8 cellular contexts compared by ENCODE assay signal in the genomic region with DNA sequence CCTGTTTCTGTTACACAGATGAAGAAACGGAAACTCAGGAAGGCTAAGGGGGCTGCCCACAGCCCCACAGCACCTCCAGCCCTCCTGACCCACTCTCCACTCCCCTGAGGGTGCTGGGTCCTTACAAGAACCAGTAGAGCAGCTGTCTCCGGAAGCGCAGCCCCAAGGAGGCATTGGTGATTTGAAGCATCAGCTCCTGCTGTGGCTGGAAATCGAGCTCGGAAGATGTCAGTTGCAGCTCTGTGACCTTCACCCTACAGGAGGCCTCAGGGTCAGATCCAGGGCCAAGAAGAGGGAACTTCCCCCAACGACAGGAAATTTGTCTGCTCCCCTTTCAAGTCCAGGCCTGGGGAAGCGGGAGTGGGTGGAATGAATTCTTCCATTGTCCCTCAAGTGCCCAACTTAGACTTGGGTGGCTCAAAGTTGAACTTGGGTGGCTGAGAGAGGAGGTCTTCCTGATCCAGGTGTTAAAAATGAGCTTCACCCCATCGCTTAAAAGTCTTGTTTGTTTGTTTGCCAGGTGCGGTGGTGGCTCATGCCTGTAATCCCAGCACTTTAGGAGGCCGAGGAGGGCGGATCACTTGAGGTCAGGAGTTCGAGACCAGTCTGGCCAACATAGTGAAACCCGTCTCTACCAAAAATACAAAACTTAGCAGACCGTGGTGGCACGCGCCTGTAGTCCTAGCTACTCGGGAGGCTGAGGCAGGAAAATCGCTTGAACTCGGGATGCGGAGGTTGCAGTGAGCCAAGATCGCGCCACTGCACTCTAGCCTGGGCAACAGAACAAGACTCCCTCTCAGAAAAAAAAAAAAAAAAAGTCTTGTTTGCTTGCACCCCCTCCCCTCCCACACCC. TPM values are rescaled to one million over a fixed set of nuclear protein-coding genes. Genes with fewer than 3 reads are reported as not detected.
DNase-seq lines count a peak whose midpoint lies in the region; ATAC-seq, FAIRE-seq and TF ChIP-seq lines count a peak whose summit lies in the region.

No MANE protein-coding gene starts in this region.

- DNase-seq in H1 (ENCODE audit: low read depth in 1 of 2, low spot score in 2 of 2): no peak
- DNase-seq in progenitor cell of endocrine pancreas (ENCODE audit: low spot score, unreplicated experiment): no peak
- DNase-seq in GM03348 (ENCODE audit: low spot score): no peak
- no peak for DNase-seq in NCI-H524 (lab: John Stamatoyannopoulos, UW)

- H3K9me3 ChIP-seq in OCI-LY3 (ENCODE audit: insufficient read depth, low read length): no peaks in the 10 kb centered on the region
- H3K9me3 ChIP-seq in H1 (ENCODE audit: insufficient read depth in 2 of 2, low read depth in 1 of 2, low read length in 1 of 2): no peaks in the 10 kb centered on the region

- H3K4me3 Mint-ChIP-seq in progenitor cell of endocrine pancreas (ENCODE audit: low read depth): peak overlapping the region; percentile 71

- no peaks in the 10 kb centered on the region; the same call in 1 of the 2 replicates for H3K79me2 ChIP-seq in OCI-LY3 (ENCODE audit: low read length)
- 0 out of 4 replicates have a peak, but pooled peaks cover 0 to 3% of the 10 kb centered on the region in 2 experiments for H3K79me2 ChIP-seq in H1 (ENCODE audit: control insufficient read depth in 1 of 2, insufficient read depth in 2 of 2, low read length in 2 of 2)

- H3K36me3 ChIP-seq in OCI-LY3 (replicated peaks; ENCODE audit: low read depth, low read length) (no peaks in the 10 kb centered on the region), H1 (ENCODE audit: control insufficient read depth in 2 of 4, insufficient read depth in 4 of 4, low read length in 3 of 4) (peaks cover 6 to 34% (median 26%) of the 10 kb centered on the region in 4 experiments; a peak in 7 of 8 replicates)

- no peak overlapping the region for H2BK120ac ChIP-seq in H1 (replicated peaks; ENCODE audit: low read depth, low read length)

- H3K4me3 ChIP-seq in GM08714 (ENCODE audit: low read length) (peak overlapping the region; percentile 13; the same call in 1 of the 2 replicates), OCI-LY3 (ENCODE audit: low read length) (peak overlapping the region; percentile 73), H1 (ENCODE audit: extremely low read depth in 1 of 4, insufficient read depth in 2 of 4, low read depth in 3 of 4, low read length in 4 of 4) (peak overlapping the region in 3 of 4 experiments; percentile 23 to 39 (median 26); a peak in 5 of 8 replicates)

- H3K23ac ChIP-seq in H1 (ENCODE audit: insufficient read length): no peak overlapping the region

- H3K27me3 ChIP-seq in OCI-LY3 (ENCODE audit: low read depth, low read length): no peaks in the 10 kb centered on the region
- no peaks in the 10 kb centered on the region for H3K27me3 ChIP-seq in H1 (replicated peaks in 1 of 4; ENCODE audit: control insufficient read depth in 3 of 4, extremely low read depth in 1 of 4, insufficient read depth in 3 of 4, low read length in 3 of 4)

- H4K5ac ChIP-seq in H1 (ENCODE audit: insufficient read length, low read depth, low read length): no peak overlapping the region

- no peak overlapping the region for H2AFZ ChIP-seq in OCI-LY3 (ENCODE audit: low read depth, low read length)
- no peak overlapping the region for H2AFZ ChIP-seq in H1 (ENCODE audit: low read length)

- no peaks in the 10 kb centered on the region for H3K9me3 Mint-ChIP-seq in progenitor cell of endocrine pancreas (ENCODE audit: low read depth)

- no peak overlapping the region for H4K8ac ChIP-seq in H1 (ENCODE audit: extremely low read depth, insufficient read depth, low read length)

- no peak overlapping the region for H4K91ac ChIP-seq in H1 (replicated peaks; ENCODE audit: insufficient read length, low read length)

- no peaks in the 10 kb centered on the region; the same call in 1 of the 2 replicates for H3K79me1 ChIP-seq in H1 (ENCODE audit: low read depth, low read length)

- CTCF ChIA-PET in H1 (lab: Charles Lee; ENCODE audit: partially characterized antibody): interaction anchor here (0.6 to 2.6 kb wide), 11 partner anchors 10 to 96 kb away, joined by 3 to 12 read pairs (median 4); a partner anchor contains a TSS

- no peak for FAIRE-seq in H1 (lab: Jason Lieb, UNC)

- WGBS in H1 (ENCODE audit: extremely low coverage in 1 of 2, insufficient coverage in 1 of 2, insufficient read length in 1 of 2, insufficient replicate concordance in 2 of 2, low coverage in 1 of 2, low lambda C conversion rate in 2 of 2, missing lambda C conversion rate in 1 of 2), 2 experiments: 90% methylated on average over 21 of the region's 22 CpGs; no CpG with 5 or more reads in 1 of the 2 experiments

- no peak for ATAC-seq in GM18861 (IDR thresholded peaks at IDR 0.05; ENCODE audit: unreplicated experiment)
- no peak for ATAC-seq in HG03139 (IDR thresholded peaks at IDR 0.05; ENCODE audit: unreplicated experiment)

- POLR2A ChIA-PET in H1 (lab: Charles Lee; ENCODE audit: partially characterized antibody): interaction anchor here (0.6 to 9.2 kb wide), 13 partner anchors 8 to 97 kb away, joined by 3 to 172 read pairs (median 7); a partner anchor contains a TSS

- peaks cover 11% of the 10 kb centered on the region; the same call in 1 of the 2 replicates for H3K23me2 ChIP-seq in H1 (ENCODE audit: low read depth, low read length)

- H2BK20ac ChIP-seq in H1 (ENCODE audit: low read length): no peak overlapping the region

- H3K36me3 Mint-ChIP-seq in progenitor cell of endocrine pancreas (ENCODE audit: insufficient read depth): peaks cover 7% of the 10 kb centered on the region

- no peaks in the 10 kb centered on the region for H4K20me1 ChIP-seq in OCI-LY3 (ENCODE audit: insufficient read depth, low read length)
- peaks cover 2 to 12% of the 10 kb centered on the region in 2 experiments for H4K20me1 ChIP-seq in H1 (replicated peaks in 1 of 2; ENCODE audit: control insufficient read depth in 1 of 2, insufficient read depth in 2 of 2, low read length in 2 of 2)

- H3K14ac ChIP-seq in H1 (ENCODE audit: insufficient read length): no peak overlapping the region

- TF ChIP-seq EP300 in H1 (IDR thresholded peaks at IDR 0.05; ENCODE audit: borderline replicate concordance in 1 of 2, low read depth in 2 of 2, low read length in 2 of 2): no peak

- H3K9ac ChIP-seq in OCI-LY3 (ENCODE audit: low read length) (no peak overlapping the region), H1 (replicated peaks in 1 of 4; ENCODE audit: extremely low read depth in 1 of 4, low read depth in 3 of 4, low read length in 3 of 4) (no peak overlapping the region)

- no peak overlapping the region for H3K18ac ChIP-seq in H1 (ENCODE audit: extremely low read depth, low read length)

- no peak overlapping the region for H2BK5ac ChIP-seq in H1 (ENCODE audit: low read depth, low read length)

- H2AK5ac ChIP-seq in H1 (ENCODE audit: low read depth, low read length): no peak overlapping the region

- H3K27ac Mint-ChIP-seq in progenitor cell of endocrine pancreas: peak overlapping the region; percentile 46

- no peak overlapping the region for H2BK15ac ChIP-seq in H1 (ENCODE audit: low read length)

- no peak overlapping the region for H2BK12ac ChIP-seq in H1 (ENCODE audit: low read depth, low read length)

- TF ChIP-seq RAD21 in H1 (IDR thresholded peaks at IDR 0.05 in 1 of 2, conservative IDR thresholded peaks at IDR 0.05 in 1 of 2; ENCODE audit: low read depth in 2 of 2, low read length in 2 of 2): no peak

- peaks cover 3% of the 10 kb centered on the region for H3K27me3 Mint-ChIP-seq in progenitor cell of endocrine pancreas

- H3K27ac ChIP-seq in OCI-LY3 (ENCODE audit: low read length) (no peak overlapping the region), H1 (ENCODE audit: low read depth, low read length) (no peak overlapping the region)

- no peak for TF ChIP-seq CTCF in OCI-LY3 (IDR thresholded peaks at IDR 0.05; ENCODE audit: low read depth, low read length)
- TF ChIP-seq CTCF in H1 (IDR thresholded peaks at IDR 0.05; ENCODE audit: control extremely low read depth in 1 of 3, insufficient read depth in 1 of 3, low read depth in 1 of 3, low read length in 3 of 3): no peak
- no peak for TF ChIP-seq CTCF in progenitor cell of endocrine pancreas (IDR thresholded peaks at IDR 0.05; ENCODE audit: unreplicated experiment)

- H3K4me1 ChIP-seq in OCI-LY3 (ENCODE audit: low read length) (peaks cover 40% of the 10 kb centered on the region), H1 (replicated peaks in 1 of 4; ENCODE audit: control insufficient read depth in 3 of 4, insufficient read depth in 4 of 4, low read length in 3 of 4) (peaks cover 0 to 2% (median 0%) of the 10 kb centered on the region in 4 experiments; a peak in 3 of 7 replicates)

- TF ChIP-seq POLR2A in H1 (IDR thresholded peaks at IDR 0.05; ENCODE audit: control extremely low read depth in 1 of 2, low read depth in 2 of 2, low read length in 2 of 2): no peak

- H3K56ac ChIP-seq in H1 (replicated peaks; ENCODE audit: insufficient read length, low read depth, low read length): no peak overlapping the region

- peak overlapping the region; percentile 92 for H3K4me2 ChIP-seq in OCI-LY3 (ENCODE audit: low read length)
- peak overlapping the region; percentile 28 to 90; a peak in 3 of 4 replicates for H3K4me2 ChIP-seq in H1 (ENCODE audit: insufficient read depth in 1 of 2, low read depth in 2 of 2, low read length in 2 of 2)

- H3K4me1 Mint-ChIP-seq in progenitor cell of endocrine pancreas (ENCODE audit: low read depth): peaks cover 2% of the 10 kb centered on the region

- H3K4ac ChIP-seq in H1 (replicated peaks; ENCODE audit: insufficient read length, low read depth, low read length): no peak overlapping the region

RNA-seq across cellular contexts. Expression of a gene that starts 1.9 kb away (rescaled TPM):
- total RNA-seq in H1 (2021; fragmentation: NEBNext Ultra II Directional; extraction: Animal tissue kit (Norgen Biotek cat#: 25700)): 120 TPM in 2 replicates
- 194 and 268 TPM in 2 replicates for polyA plus RNA-seq in H1 (2011; rRNA removed)
- 129 TPM for polyA plus RNA-seq in H1 (2011; cell fraction: cytosol; rRNA removed)
- 198 TPM for polyA plus RNA-seq in H1 (2011; cell fraction: nucleus; rRNA removed)
- polyA plus RNA-seq in H1 (2012, experiment 1 of 2): 117 to 175 TPM (median 169 TPM) in 4 replicates
- 196 TPM for polyA plus RNA-seq in H1 (2012, experiment 2 of 2)
- 240 TPM for polyA plus RNA-seq in H1 (2013, experiment 1 of 2)
- 233 TPM for polyA plus RNA-seq in H1 (2013, experiment 2 of 2)
- polyA minus RNA-seq in H1 (2011; rRNA and poly(A)+ RNA removed): 77.0 and 101 TPM in 2 replicates
- polyA minus RNA-seq in H1 (2011; cell fraction: cytosol; rRNA and poly(A)+ RNA removed): 101 TPM
- polyA minus RNA-seq in H1 (2011; cell fraction: nucleus; rRNA and poly(A)+ RNA removed): 53.7 TPM
- total RNA-seq in progenitor cell of endocrine pancreas: 28.6 and 29.6 TPM in 2 replicates

RNA-seq across cellular contexts. Expression of a gene that starts 18.9 kb away (rescaled TPM):
- 49.7 and 52.5 TPM in 2 replicates for total RNA-seq in H1 (2021; fragmentation: NEBNext Ultra II Directional; extraction: Animal tissue kit (Norgen Biotek cat#: 25700))
- 74.0 and 81.4 TPM in 2 replicates for polyA plus RNA-seq in H1 (2011; rRNA removed)
- 60.7 TPM for polyA plus RNA-seq in H1 (2011; cell fraction: cytosol; rRNA removed)
- polyA plus RNA-seq in H1 (2011; cell fraction: nucleus; rRNA removed): 171 TPM
- polyA plus RNA-seq in H1 (2012, experiment 1 of 2): 44.5 to 61.8 TPM (median 58.5 TPM) in 4 replicates
- 64.3 TPM for polyA plus RNA-seq in H1 (2012, experiment 2 of 2)
- polyA plus RNA-seq in H1 (2013, experiment 1 of 2): 66.7 TPM
- polyA plus RNA-seq in H1 (2013, experiment 2 of 2): 68.1 TPM
- polyA minus RNA-seq in H1 (2011; rRNA and poly(A)+ RNA removed): 97.7 and 111 TPM in 2 replicates
- polyA minus RNA-seq in H1 (2011; cell fraction: cytosol; rRNA and poly(A)+ RNA removed): 39.0 TPM
- polyA minus RNA-seq in H1 (2011; cell fraction: nucleus; rRNA and poly(A)+ RNA removed): 131 TPM
- 91.3 and 92.1 TPM in 2 replicates for total RNA-seq in progenitor cell of endocrine pancreas

RNA-seq across cellular contexts. Expression of a gene that starts 19.0 kb away (rescaled TPM):
- total RNA-seq in H1 (2021; fragmentation: NEBNext Ultra II Directional; extraction: Animal tissue kit (Norgen Biotek cat#: 25700)): 5.2 and 6.9 TPM in 2 replicates
- 6.9 and 10.3 TPM in 2 replicates for polyA plus RNA-seq in H1 (2011; rRNA removed)
- polyA plus RNA-seq in H1 (2011; cell fraction: cytosol; rRNA removed): 9.4 TPM
- polyA plus RNA-seq in H1 (2011; cell fraction: nucleus; rRNA removed): 15.0 TPM
- polyA plus RNA-seq in H1 (2012, experiment 1 of 2): 3.4 to 5.8 TPM (median 5.5 TPM) in 4 replicates
- 4.2 TPM for polyA plus RNA-seq in H1 (2012, experiment 2 of 2)
- polyA plus RNA-seq in H1 (2013, experiment 1 of 2): 4.8 TPM
- 3.2 TPM for polyA plus RNA-seq in H1 (2013, experiment 2 of 2)
- 3.6 and 3.7 TPM in 2 replicates for polyA minus RNA-seq in H1 (2011; rRNA and poly(A)+ RNA removed)
- polyA minus RNA-seq in H1 (2011; cell fraction: cytosol; rRNA and poly(A)+ RNA removed): 6.1 TPM
- 10.5 TPM for polyA minus RNA-seq in H1 (2011; cell fraction: nucleus; rRNA and poly(A)+ RNA removed)
- total RNA-seq in progenitor cell of endocrine pancreas: 6.3 and 8.4 TPM in 2 replicates

RNA-seq across cellular contexts. Expression of a gene that starts 22.6 kb away (rescaled TPM):
- 2.5 and 3.0 TPM in 2 replicates for total RNA-seq in H1 (2021; fragmentation: NEBNext Ultra II Directional; extraction: Animal tissue kit (Norgen Biotek cat#: 25700))
- 2.0 and 3.2 TPM in 2 replicates for polyA plus RNA-seq in H1 (2011; rRNA removed)
- 4.1 TPM for polyA plus RNA-seq in H1 (2011; cell fraction: cytosol; rRNA removed)
- 8.0 TPM for polyA plus RNA-seq in H1 (2011; cell fraction: nucleus; rRNA removed)
- polyA plus RNA-seq in H1 (2012, experiment 1 of 2): 1.9 to 4.4 TPM (median 3.5 TPM) in 4 replicates
- 0.77 TPM for polyA plus RNA-seq in H1 (2012, experiment 2 of 2)
- polyA plus RNA-seq in H1 (2013, experiment 1 of 2): 1.3 TPM
- 1.3 TPM for polyA plus RNA-seq in H1 (2013, experiment 2 of 2)
- 1.2 and 2.7 TPM in 2 replicates for polyA minus RNA-seq in H1 (2011; rRNA and poly(A)+ RNA removed)
- not detected for polyA minus RNA-seq in H1 (2011; cell fraction: cytosol; rRNA and poly(A)+ RNA removed)
- polyA minus RNA-seq in H1 (2011; cell fraction: nucleus; rRNA and poly(A)+ RNA removed): 7.0 TPM
- total RNA-seq in progenitor cell of endocrine pancreas: 3.6 and 4.2 TPM in 2 replicates

RNA-seq across cellular contexts. Expression of a gene that starts 24.4 kb away (rescaled TPM):
- total RNA-seq in H1 (2021; fragmentation: NEBNext Ultra II Directional; extraction: Animal tissue kit (Norgen Biotek cat#: 25700)): 27.2 and 30.3 TPM in 2 replicates
- polyA plus RNA-seq in H1 (2011; rRNA removed): 30.6 and 54.7 TPM in 2 replicates
- 23.8 TPM for polyA plus RNA-seq in H1 (2011; cell fraction: cytosol; rRNA removed)
- 58.2 TPM for polyA plus RNA-seq in H1 (2011; cell fraction: nucleus; rRNA removed)
- 19.8 to 36.6 TPM (median 32.6 TPM) in 4 replicates for polyA plus RNA-seq in H1 (2012, experiment 1 of 2)
- 37.9 TPM for polyA plus RNA-seq in H1 (2012, experiment 2 of 2)
- polyA plus RNA-seq in H1 (2013, experiment 1 of 2): 23.6 TPM
- 20.7 TPM for polyA plus RNA-seq in H1 (2013, experiment 2 of 2)
- polyA minus RNA-seq in H1 (2011; rRNA and poly(A)+ RNA removed): 20.9 and 29.6 TPM in 2 replicates
- 20.2 TPM for polyA minus RNA-seq in H1 (2011; cell fraction: cytosol; rRNA and poly(A)+ RNA removed)
- 42.0 TPM for polyA minus RNA-seq in H1 (2011; cell fraction: nucleus; rRNA and poly(A)+ RNA removed)
- 37.8 and 38.2 TPM in 2 replicates for total RNA-seq in progenitor cell of endocrine pancreas

Comparison
In these comparisons a context has a peak if more than half of its experiments do, and no peak if none do; other contexts are left out.
1. H3K4me3 ChIP-seq: peak in every context shown above with its lines; median percentile 73 in OCI-LY3; 26 in H1; 13 in GM08714.